Comparison of ENCODE assay signal across 1 cellular context in genomic region chr21:25370311-25370744, GRCh38.
TF ChIP-seq lines count a peak whose summit lies in the region.

No MANE protein-coding gene starts in this region.

TF ChIP-seq in SK-N-SH, 30 proteins besides CTCF, POLR2A, EP300 and RAD21 (continued from another document):
- TF ChIP-seq ZBTB33 (IDR thresholded peaks at IDR 0.05; ENCODE audit: borderline replicate concordance, low read depth), result no peak
- TF ChIP-seq NRF1 (IDR thresholded peaks at IDR 0.05; ENCODE audit: low read depth, low read length), result no peak
- TF ChIP-seq USF2 (IDR thresholded peaks at IDR 0.05; ENCODE audit: borderline replicate concordance, low read depth, low read length), result no peak
- TF ChIP-seq NFIC (IDR thresholded peaks at IDR 0.05; ENCODE audit: borderline replicate concordance), result peak; percentile 88
- peak; percentile 89 for TF ChIP-seq PBX3 (IDR thresholded peaks at IDR 0.05)
- no peak for TF ChIP-seq RFX5 (IDR thresholded peaks at IDR 0.05; ENCODE audit: low read length)
- TF ChIP-seq RXRA (IDR thresholded peaks at IDR 0.05; ENCODE audit: borderline replicate concordance, low read depth), result peak; percentile 78; the same call in 1 of the 2 replicates
- TF ChIP-seq RCOR1 (IDR thresholded peaks at IDR 0.05; ENCODE audit: low read length), result no peak
